31 cellular contexts compared by ENCODE assay signal in the genomic region with DNA sequence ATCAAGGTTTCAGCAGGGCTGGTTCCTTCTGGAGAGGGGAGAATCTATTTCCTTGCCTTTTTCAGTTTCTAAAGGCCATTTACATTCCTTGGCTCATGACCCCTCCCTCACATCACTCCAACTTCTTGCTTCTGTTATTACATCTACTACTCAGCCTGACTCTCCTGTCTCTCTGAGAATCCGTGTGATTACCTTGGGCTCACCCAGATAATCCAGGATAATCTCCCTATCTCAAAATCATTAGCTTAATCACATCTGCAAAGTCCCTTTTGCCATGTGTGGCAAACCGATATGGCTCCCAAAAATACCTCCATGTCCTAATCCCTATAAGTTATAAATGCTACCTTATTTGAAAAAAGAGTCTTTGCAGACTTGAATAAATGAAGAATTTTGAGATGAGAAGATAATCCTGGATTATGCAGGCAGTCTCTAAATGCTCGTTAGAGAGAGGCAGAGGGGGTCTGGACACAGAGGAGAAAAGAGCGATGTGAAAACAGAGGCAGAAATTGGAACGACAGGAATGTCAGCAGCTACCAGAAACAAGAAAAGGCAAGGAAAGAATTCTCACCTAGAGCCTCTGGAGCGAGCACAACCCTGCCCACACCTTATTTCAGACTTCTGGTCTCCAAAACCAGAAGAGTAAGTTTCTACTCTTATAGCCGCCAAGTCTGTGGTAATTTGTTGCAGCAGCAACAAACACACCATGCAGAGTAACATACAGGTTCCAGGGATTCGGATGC. TPM values are rescaled to one million over a fixed set of nuclear protein-coding genes. Genes with fewer than 3 reads are reported as not detected.
DNase-seq lines count a peak whose midpoint lies in the region; ATAC-seq, FAIRE-seq and TF ChIP-seq lines count a peak whose summit lies in the region.
"Had no signal": no experiment of that assay in that cellular context is flagged by ENCODE, and none has a peak within 500 bp of the region (broad histone marks: within the 10 kb centered on the region; RNA-seq: fewer than 3 reads in every experiment).

No MANE protein-coding gene starts in this region.

- FAIRE-seq in keratinocyte (lab: Jason Lieb, UNC) = peak; percentile 43
- FAIRE-seq: small intestine, TTC549 had no signal

- H3K27me3 ChIP-seq in keratinocyte (ENCODE audit: control insufficient read depth, extremely low read depth, insufficient read depth, low read length) (no peaks in the 10 kb centered on the region), Karpas-422 (ENCODE audit: low read length) (no peaks in the 10 kb centered on the region)
- H3K27me3 ChIP-seq: adrenal gland, right atrium auricular region, vagina had no signal

- H4K20me1 ChIP-seq in keratinocyte (ENCODE audit: control insufficient read depth, extremely low read depth, insufficient read depth, low read length) (no peaks in the 10 kb centered on the region), Karpas-422 (ENCODE audit: insufficient read depth, low read depth, low read length) (no peaks in the 10 kb centered on the region)

- H2AFZ ChIP-seq in keratinocyte (ENCODE audit: control insufficient read depth, low read length) (peak overlapping the region; percentile 27), Karpas-422 (ENCODE audit: low read length) (no peak overlapping the region)

- no peak overlapping the region for H3K4me3 Mint-ChIP-seq in immature natural killer cell
- no peak overlapping the region for H3K4me3 Mint-ChIP-seq in T-helper 17 cell
- no peak overlapping the region for H3K4me3 Mint-ChIP-seq in natural killer cell treated with Interleukin-12 subunit alpha and Interleukin-12 subunit beta and Interleukin-15 and Interleukin-18, amount 100 ng/mL, for 72 hours
- H3K4me3 Mint-ChIP-seq: activated CD8-positive, alpha-beta T cell treated with anti-CD3 and anti-CD28 coated beads for 36 hours; activated naive CD4-positive, alpha-beta T cell treated with anti-CD3 and anti-CD28 coated beads, Interleukin-2, amount 10 ng/mL, durations not matched to agents 7 days and 5 days; activated T-helper 17 cell treated with anti-CD3 and anti-CD28 coated beads, Interleukin-2, amount 50 U/mL, for 72 hours; brain; neural crest cell; stimulated activated naive CD8-positive, alpha-beta T cell treated with anti-CD3 and anti-CD28 coated beads, Interleukin-15, Interleukin-2, amounts not matched to agents 100 ng/mL and 50 ng/mL, for 24 hours had no signal

- H3K36me3 ChIP-seq in keratinocyte (ENCODE audit: control insufficient read depth in 2 of 2, extremely low read depth in 1 of 2, insufficient read depth in 2 of 2, low read length in 2 of 2) = no peaks in the 10 kb centered on the region
- no peaks in the 10 kb centered on the region for H3K36me3 ChIP-seq in Karpas-422 (ENCODE audit: insufficient read depth, low read length)
- H3K36me3 ChIP-seq: adrenal gland, right atrium auricular region, vagina had no signal

- no peaks in the 10 kb centered on the region for H3K9me2 ChIP-seq in Karpas-422 (replicated peaks; ENCODE audit: insufficient read depth, low read length)
- H3K9me2 ChIP-seq: SK-N-SH had no signal

- no peak overlapping the region for H3K4me3 ChIP-seq in epithelial cell of esophagus (ENCODE audit: low read length)
- peak overlapping the region in 2 of 3 experiments; percentile 2 to 23 for H3K4me3 ChIP-seq in keratinocyte (ENCODE audit: control insufficient read depth in 2 of 3, extremely low read depth in 1 of 3, insufficient read depth in 2 of 3, low read depth in 1 of 3, low read length in 3 of 3)
- H3K4me3 ChIP-seq in Karpas-422 (ENCODE audit: low read length) = no peak overlapping the region
- H3K4me3 ChIP-seq: adrenal gland, right atrium auricular region, vagina had no signal

- no peak overlapping the region for H3K27ac ChIP-seq in keratinocyte (ENCODE audit: control insufficient read depth, insufficient read depth, low read length)
- H3K27ac ChIP-seq in Karpas-422 (ENCODE audit: low read length) = no peak overlapping the region
- H3K27ac ChIP-seq: adrenal gland, C4-2B, KMS-11, right atrium auricular region, vagina had no signal

- DNase-seq in D341Med (ENCODE audit: low spot score) (peak; percentile 53), NCI-H82 treated with DMSO at 0.1 percent for 48 hours (lab: John Stamatoyannopoulos, UW; ENCODE audit: unreplicated experiment) (peak; percentile 93), epithelial cell of esophagus (ENCODE audit: low read depth) (peak; percentile 50), keratinocyte (ENCODE audit: low read depth, low spot score) (no peak), immature natural killer cell (no peak), T-helper 17 cell (no peak), Karpas-422 (no peak)
- DNase-seq in natural killer cell treated with Interleukin-12 subunit alpha and Interleukin-12 subunit beta and Interleukin-15 and Interleukin-18, amount 100 ng/mL, for 72 hours (ENCODE audit: low spot score) = no peak
- DNase-seq: activated CD4-positive, alpha-beta T cell treated with anti-CD3 and anti-CD28 coated beads for 1 hour; activated CD8-positive, alpha-beta memory T cell treated with anti-CD3 and anti-CD28 coated beads, Interleukin-2, amount 50 U/mL, for 48 hours; activated naive CD4-positive, alpha-beta T cell treated with anti-CD3 and anti-CD28 coated beads, Interleukin-2, amount 10 ng/mL, durations not matched to agents 7 days and 5 days; adrenal gland; H7; hypothalamus; NCI-H1417; NCI-H2029; NK-92 treated with Interleukin-12 subunit alpha and Interleukin-12 subunit beta, amount 100 ng/mL, for 24 hours; SK-N-SH; small intestine; stimulated activated CD4-positive, alpha-beta T cell treated with anti-CD3 and anti-CD28 coated beads, Interleukin-2, amount 100 ng/mL, for 24 hours had no signal

- H3K27ac Mint-ChIP-seq in immature natural killer cell (no peak overlapping the region), T-helper 17 cell (no peak overlapping the region)
- no peak overlapping the region for H3K27ac Mint-ChIP-seq in natural killer cell treated with Interleukin-12 subunit alpha and Interleukin-12 subunit beta and Interleukin-15 and Interleukin-18, amount 100 ng/mL, for 72 hours
- H3K27ac Mint-ChIP-seq: activated CD8-positive, alpha-beta T cell treated with anti-CD3 and anti-CD28 coated beads for 36 hours; activated naive CD4-positive, alpha-beta T cell treated with anti-CD3 and anti-CD28 coated beads, Interleukin-2, amount 10 ng/mL, durations not matched to agents 7 days and 5 days; activated T-helper 17 cell treated with anti-CD3 and anti-CD28 coated beads, Interleukin-2, amount 50 U/mL, for 72 hours; brain; stimulated activated naive CD8-positive, alpha-beta T cell treated with anti-CD3 and anti-CD28 coated beads, Interleukin-15, Interleukin-2, amounts not matched to agents 100 ng/mL and 50 ng/mL, for 24 hours had no signal

- H3K27me3 Mint-ChIP-seq in immature natural killer cell (ENCODE audit: low read depth in 3 of 3) (peaks cover 0 to 9% (median 4%) of the 10 kb centered on the region in 3 donors), T-helper 17 cell (no peaks in the 10 kb centered on the region)
- peaks cover 1 to 4% of the 10 kb centered on the region in 2 donors for H3K27me3 Mint-ChIP-seq in natural killer cell treated with Interleukin-12 subunit alpha and Interleukin-12 subunit beta and Interleukin-15 and Interleukin-18, amount 100 ng/mL, for 72 hours
- H3K27me3 Mint-ChIP-seq: activated CD8-positive, alpha-beta T cell treated with anti-CD3 and anti-CD28 coated beads for 36 hours; activated naive CD4-positive, alpha-beta T cell treated with anti-CD3 and anti-CD28 coated beads, Interleukin-2, amount 10 ng/mL, durations not matched to agents 7 days and 5 days; activated T-helper 17 cell treated with anti-CD3 and anti-CD28 coated beads, Interleukin-2, amount 50 U/mL, for 72 hours; brain; stimulated activated naive CD8-positive, alpha-beta T cell treated with anti-CD3 and anti-CD28 coated beads, Interleukin-15, Interleukin-2, amounts not matched to agents 100 ng/mL and 50 ng/mL, for 24 hours had no signal

- H3K79me2 ChIP-seq in keratinocyte (ENCODE audit: control insufficient read depth, insufficient read depth, low read length) (no peaks in the 10 kb centered on the region), Karpas-422 (ENCODE audit: low read length) (no peaks in the 10 kb centered on the region)

- no peak for ATAC-seq in T-helper 17 cell
- ATAC-seq in natural killer cell treated with Interleukin-12 subunit alpha and Interleukin-12 subunit beta and Interleukin-15 and Interleukin-18, amount 100 ng/mL, for 72 hours = no peak
- ATAC-seq: activated CD8-positive, alpha-beta T cell treated with anti-CD3 and anti-CD28 coated beads for 36 hours; activated T-helper 17 cell treated with anti-CD3 and anti-CD28 coated beads, Interleukin-2, amount 50 U/mL, for 72 hours; Right ventricle myocardium inferior had no signal

- TF ChIP-seq CTCF in epithelial cell of esophagus (IDR thresholded peaks at IDR 0.05; ENCODE audit: insufficient read depth, low read depth, low read length, missing control alignments) (no peak), keratinocyte (optimal IDR thresholded peaks at IDR 0.05 in 1 of 3, IDR thresholded peaks at IDR 0.05 in 1 of 3, conservative IDR thresholded peaks at IDR 0.05 in 1 of 3; ENCODE audit: extremely low read depth in 1 of 3, insufficient read depth in 2 of 3, low read length in 3 of 3) (no peak)

- H3K4me2 ChIP-seq in keratinocyte (ENCODE audit: control insufficient read depth, extremely low read depth, insufficient read depth, low read depth, low read length) (peak overlapping the region; percentile 76), Karpas-422 (ENCODE audit: low read depth, low read length, poor library complexity, severe bottlenecking) (no peak overlapping the region)
- H3K4me2 ChIP-seq: KMS-11, SK-N-SH had no signal

- H3K9me1 ChIP-seq in keratinocyte (ENCODE audit: control insufficient read depth, extremely low read depth, insufficient read depth, low read length) = no peaks in the 10 kb centered on the region

- no peak overlapping the region for H3K9ac ChIP-seq in keratinocyte (ENCODE audit: control insufficient read depth, extremely low read depth, insufficient read depth, low read length)
- no peak overlapping the region for H3K9ac ChIP-seq in Karpas-422 (ENCODE audit: low read length)
- H3K9ac ChIP-seq: KMS-11, SK-N-SH had no signal

- dilution Hi-C loops in keratinocyte (cut with MboI; ENCODE audit: extremely low pct_ligation_motif_present, low sequenced_read_pairs) = no loop called here

- H3K4me1 Mint-ChIP-seq in immature natural killer cell = peaks cover 3 to 11% of the 10 kb centered on the region in 2 donors
- H3K4me1 Mint-ChIP-seq in T-helper 17 cell = no peaks in the 10 kb centered on the region
- H3K4me1 Mint-ChIP-seq in natural killer cell treated with Interleukin-12 subunit alpha and Interleukin-12 subunit beta and Interleukin-15 and Interleukin-18, amount 100 ng/mL, for 72 hours (ENCODE audit: low read depth in 2 of 2) = peaks cover 0 to 3% of the 10 kb centered on the region in 2 donors
- H3K4me1 Mint-ChIP-seq: activated T-helper 17 cell treated with anti-CD3 and anti-CD28 coated beads, Interleukin-2, amount 50 U/mL, for 72 hours had no signal

- H3K9me3 ChIP-seq in keratinocyte (ENCODE audit: control insufficient read depth, low read depth, low read length) = no peaks in the 10 kb centered on the region
- no peaks in the 10 kb centered on the region for H3K9me3 ChIP-seq in T-helper 17 cell (ENCODE audit: control insufficient read depth, low read length, poor library complexity, severe bottlenecking)
- H3K9me3 ChIP-seq in Karpas-422 (ENCODE audit: low read length) = no peaks in the 10 kb centered on the region
- H3K9me3 ChIP-seq: adrenal gland, right atrium auricular region, SK-N-SH, vagina had no signal

- H3K9me3 Mint-ChIP-seq in immature natural killer cell = peaks cover 0 to 2% (median 0%) of the 10 kb centered on the region in 6 donors
- no peaks in the 10 kb centered on the region for H3K9me3 Mint-ChIP-seq in natural killer cell treated with Interleukin-12 subunit alpha and Interleukin-12 subunit beta and Interleukin-15 and Interleukin-18, amount 100 ng/mL, for 72 hours
- H3K9me3 Mint-ChIP-seq: activated CD8-positive, alpha-beta T cell treated with anti-CD3 and anti-CD28 coated beads for 36 hours; activated naive CD4-positive, alpha-beta T cell treated with anti-CD3 and anti-CD28 coated beads, Interleukin-2, amount 10 ng/mL, durations not matched to agents 7 days and 5 days; activated T-helper 17 cell treated with anti-CD3 and anti-CD28 coated beads, Interleukin-2, amount 50 U/mL, for 72 hours; neural crest cell; stimulated activated naive CD8-positive, alpha-beta T cell treated with anti-CD3 and anti-CD28 coated beads, Interleukin-15, Interleukin-2, amounts not matched to agents 100 ng/mL and 50 ng/mL, for 24 hours had no signal

- H3K4me1 ChIP-seq in keratinocyte (ENCODE audit: control insufficient read depth, extremely low read depth, insufficient read depth, low read length) (peaks cover 17% of the 10 kb centered on the region), Karpas-422 (ENCODE audit: low read length) (no peaks in the 10 kb centered on the region)

- peaks cover 0 to 4% (median 0%) of the 10 kb centered on the region in 3 donors for H3K36me3 Mint-ChIP-seq in immature natural killer cell
- H3K36me3 Mint-ChIP-seq in T-helper 17 cell (ENCODE audit: low read depth) = no peaks in the 10 kb centered on the region
- no peaks in the 10 kb centered on the region for H3K36me3 Mint-ChIP-seq in natural killer cell treated with Interleukin-12 subunit alpha and Interleukin-12 subunit beta and Interleukin-15 and Interleukin-18, amount 100 ng/mL, for 72 hours
- H3K36me3 Mint-ChIP-seq: activated naive CD4-positive, alpha-beta T cell treated with anti-CD3 and anti-CD28 coated beads, Interleukin-2, amount 10 ng/mL, durations not matched to agents 7 days and 5 days had no signal

RNA-seq across cellular contexts. Expression of a gene that starts 23.6 kb away (rescaled TPM):
- polyA plus RNA-seq in keratinocyte (10.8 to 13.0 TPM (median 12.3 TPM) in 3 replicates), immature natural killer cell (1 to 10 TPM in 1 of 3 donors, under 1 TPM in 2; 0.23 to 1.8 (median 0.69) TPM)
- polyA plus RNA-seq in keratinocyte (2011; ENCODE audit: low read depth) = 11.4 TPM
- polyA plus RNA-seq in keratinocyte (2011; cell fraction: cytosol; rRNA removed) = 6.0 and 9.5 TPM in 2 replicates
- 33.4 and 33.7 TPM in 2 replicates for polyA plus RNA-seq in keratinocyte (2011; cell fraction: nucleus; rRNA removed)
- 8.1 and 12.5 TPM in 2 replicates for polyA plus RNA-seq in keratinocyte (2012; ENCODE audit: low replicate concordance)
- polyA minus RNA-seq in keratinocyte = 28.3 to 40.0 TPM (median 37.6 TPM) in 3 replicates
- 13.0 TPM for polyA minus RNA-seq in keratinocyte (2011; cell fraction: cytosol; rRNA and poly(A)+ RNA removed)
- 27.0 and 61.4 TPM in 2 replicates for polyA minus RNA-seq in keratinocyte (2011; cell fraction: nucleus; rRNA and poly(A)+ RNA removed)
- total RNA-seq in T-helper 17 cell = 1 to 10 TPM; 3.2 to 9.4 TPM
- not detected in 2 replicates for total RNA-seq in Karpas-422 (2014; rRNA removed; shearing (Covaris generic); ENCODE audit: low replicate concordance)
- total RNA-seq in natural killer cell treated with Interleukin-12 subunit alpha and Interleukin-12 subunit beta and Interleukin-15 and Interleukin-18, amount 100 ng/mL, for 72 hours = 1 to 10 TPM in 1 of 2 donors, under 1 TPM in 1; 0.81 to 1.5 TPM

Comparison
In these comparisons a context has a peak if more than half of its experiments do, and no peak if none do; other contexts are left out.
1. DNase-seq: peak in D341Med (single experiment), NCI-H82 treated with DMSO at 0.1 percent for 48 hours (single experiment) and epithelial cell of esophagus (single experiment); none in keratinocyte (single experiment), immature natural killer cell (0 of 3), T-helper 17 cell (0 of 3), Karpas-422 (single experiment) and natural killer cell treated with Interleukin-12 subunit alpha and Interleukin-12 subunit beta and Interleukin-15 and Interleukin-18, amount 100 ng/mL, for 72 hours (single experiment).
2. H3K4me3 ChIP-seq: peak in keratinocyte (2 of 3); none in epithelial cell of esophagus (single experiment) and Karpas-422 (single experiment).